24 cellular contexts compared by ENCODE assay signal in the genomic region with DNA sequence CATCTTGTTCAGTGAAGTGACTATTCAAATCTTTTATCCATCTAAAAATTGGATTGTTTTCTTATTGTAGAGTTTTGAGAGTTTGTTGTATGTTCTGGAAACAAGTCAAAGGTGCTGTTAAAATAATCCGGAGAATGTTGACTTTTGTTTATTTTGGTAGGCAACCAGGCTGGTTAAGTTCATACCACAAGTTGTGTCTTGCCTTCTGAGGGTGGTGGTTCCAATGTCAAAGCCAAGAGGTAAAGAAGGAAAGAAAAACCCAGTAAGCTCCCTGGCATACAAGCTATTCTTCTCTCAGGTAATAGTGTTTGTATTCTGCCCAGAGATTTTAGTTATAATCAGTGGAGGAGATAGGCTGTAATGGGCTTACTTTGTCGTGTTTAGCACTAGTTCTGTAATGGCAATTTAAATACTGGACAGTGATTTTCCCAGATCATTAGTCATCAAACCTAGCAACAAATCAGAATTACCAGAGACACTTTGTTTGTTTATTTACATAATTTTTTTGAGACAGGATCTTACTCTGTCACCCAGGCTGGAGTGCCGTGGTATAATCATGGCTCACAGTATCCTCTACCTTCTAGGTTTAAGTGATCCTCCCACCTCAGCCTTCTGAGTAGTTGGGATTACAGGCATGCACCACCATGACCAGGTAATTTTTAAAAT. TPM values are rescaled to one million over a fixed set of nuclear protein-coding genes. Genes with fewer than 3 reads are reported as not detected.
"Had no signal": no experiment of that assay in that cellular context is flagged by ENCODE, and none has a peak within 500 bp of the region (broad histone marks: within the 10 kb centered on the region; RNA-seq: fewer than 3 reads in every experiment).

No MANE protein-coding gene starts in this region.

- H3K9me3 ChIP-seq: esophagus muscularis mucosa, neutrophil, transverse colon had no signal

- H3K36me3 Mint-ChIP-seq: activated naive CD8-positive, alpha-beta T cell; natural killer cell; stimulated activated naive B cell treated with anti-CD40 and anti-IgM and Interleukin-4, amounts not matched to agents 10 μg/mL and 1 μg/mL and 100 μg/mL, for 72 hours had no signal

- FAIRE-seq: TTC549 had no signal

- H3K4me1 Mint-ChIP-seq: activated B cell treated with CpG ODN at 0.5 μM for 24 hours; stimulated activated naive B cell treated with anti-CD40 and anti-IgM and Interleukin-4, amounts not matched to agents 10 μg/mL and 1 μg/mL and 100 μg/mL, for 72 hours had no signal

- ATAC-seq: left ventricle myocardium superior; natural killer cell; stimulated activated naive B cell treated with anti-CD40 and anti-IgM and Interleukin-4, amounts not matched to agents 10 μg/mL and 1 μg/mL and 100 μg/mL, for 72 hours had no signal

- H3K4me3 Mint-ChIP-seq: activated B cell treated with CpG ODN at 0.5 μM for 24 hours; activated naive CD8-positive, alpha-beta T cell; dendritic cell treated with granulocyte-macrophage colony-stimulating factor and Interleukin-4, amounts not matched to agents 40 ng/mL and 50 ng/mL, for 4 days; natural killer cell; stimulated activated naive B cell treated with anti-CD40 and anti-IgM and Interleukin-4, amounts not matched to agents 10 μg/mL and 1 μg/mL and 100 μg/mL, for 72 hours; T-helper 1 cell treated with Interleukin-12 subunit alpha and Interleukin-12 subunit beta and Interleukin-4 antibody, amounts not matched to agents 30 μg/mL and 1 μg/mL, for 36 hours had no signal

- H3K9me3 Mint-ChIP-seq: dendritic cell treated with granulocyte-macrophage colony-stimulating factor and Interleukin-4, amounts not matched to agents 40 ng/mL and 50 ng/mL, for 4 days; natural killer cell; stimulated activated naive B cell treated with anti-CD40 and anti-IgM and Interleukin-4, amounts not matched to agents 10 μg/mL and 1 μg/mL and 100 μg/mL, for 72 hours; T-helper 1 cell treated with Interleukin-12 subunit alpha and Interleukin-12 subunit beta and Interleukin-4 antibody, amounts not matched to agents 30 μg/mL and 1 μg/mL, for 36 hours had no signal

- H3K4me3 ChIP-seq: esophagus muscularis mucosa, transverse colon had no signal

- H3K27ac ChIP-seq: brain microvascular endothelial cell, esophagus muscularis mucosa, neutrophil, transverse colon had no signal

- H3K4me1 ChIP-seq: esophagus muscularis mucosa had no signal

- DNase-seq: activated B cell treated with CpG ODN at 0.5 μM for 24 hours; activated CD4-positive, alpha-beta T cell treated with anti-CD3 and anti-CD28 coated beads for 48 hours; activated CD8-positive, alpha-beta memory T cell treated with anti-CD3 and anti-CD28 coated beads, Interleukin-2, amount 50 U/mL, for 48 hours; activated gamma-delta T cell treated with Interleukin-2 at 50 U/mL for 16 hours; amygdala; brain microvascular endothelial cell; cerebellar nuclear complex; hippocampal formation; left ventricle myocardium superior; mesendoderm; natural killer cell; retina; stimulated activated CD4-positive, alpha-beta T cell treated with anti-CD3 and anti-CD28 coated beads, Interleukin-2, amount 100 ng/mL, for 48 hours; stimulated activated naive B cell treated with anti-CD40 and anti-IgM and Interleukin-4, amounts not matched to agents 10 μg/mL and 1 μg/mL and 100 μg/mL, for 72 hours; substantia nigra; transverse colon had no signal

- H3K36me3 ChIP-seq: brain microvascular endothelial cell, esophagus muscularis mucosa, neutrophil, transverse colon had no signal

- H3K27me3 ChIP-seq: brain microvascular endothelial cell, neutrophil, transverse colon had no signal

- H3K27ac Mint-ChIP-seq: activated B cell treated with CpG ODN at 0.5 μM for 24 hours; activated naive CD8-positive, alpha-beta T cell; dendritic cell treated with granulocyte-macrophage colony-stimulating factor and Interleukin-4, amounts not matched to agents 40 ng/mL and 50 ng/mL, for 4 days; natural killer cell; stimulated activated naive B cell treated with anti-CD40 and anti-IgM and Interleukin-4, amounts not matched to agents 10 μg/mL and 1 μg/mL and 100 μg/mL, for 72 hours; T-helper 1 cell treated with Interleukin-12 subunit alpha and Interleukin-12 subunit beta and Interleukin-4 antibody, amounts not matched to agents 30 μg/mL and 1 μg/mL, for 36 hours had no signal

RNA-seq across cellular contexts. Expression of a gene that starts 15.1 kb away (rescaled TPM):
- total RNA-seq: activated B cell treated with CpG ODN at 0.5 μM for 24 hours, esophagus muscularis mucosa, fibroblast of villous mesenchyme, kidney epithelial cell, natural killer cell, transverse colon had no signal
